Comparison of ENCODE assay signal across 10 cellular contexts in the genomic region with DNA sequence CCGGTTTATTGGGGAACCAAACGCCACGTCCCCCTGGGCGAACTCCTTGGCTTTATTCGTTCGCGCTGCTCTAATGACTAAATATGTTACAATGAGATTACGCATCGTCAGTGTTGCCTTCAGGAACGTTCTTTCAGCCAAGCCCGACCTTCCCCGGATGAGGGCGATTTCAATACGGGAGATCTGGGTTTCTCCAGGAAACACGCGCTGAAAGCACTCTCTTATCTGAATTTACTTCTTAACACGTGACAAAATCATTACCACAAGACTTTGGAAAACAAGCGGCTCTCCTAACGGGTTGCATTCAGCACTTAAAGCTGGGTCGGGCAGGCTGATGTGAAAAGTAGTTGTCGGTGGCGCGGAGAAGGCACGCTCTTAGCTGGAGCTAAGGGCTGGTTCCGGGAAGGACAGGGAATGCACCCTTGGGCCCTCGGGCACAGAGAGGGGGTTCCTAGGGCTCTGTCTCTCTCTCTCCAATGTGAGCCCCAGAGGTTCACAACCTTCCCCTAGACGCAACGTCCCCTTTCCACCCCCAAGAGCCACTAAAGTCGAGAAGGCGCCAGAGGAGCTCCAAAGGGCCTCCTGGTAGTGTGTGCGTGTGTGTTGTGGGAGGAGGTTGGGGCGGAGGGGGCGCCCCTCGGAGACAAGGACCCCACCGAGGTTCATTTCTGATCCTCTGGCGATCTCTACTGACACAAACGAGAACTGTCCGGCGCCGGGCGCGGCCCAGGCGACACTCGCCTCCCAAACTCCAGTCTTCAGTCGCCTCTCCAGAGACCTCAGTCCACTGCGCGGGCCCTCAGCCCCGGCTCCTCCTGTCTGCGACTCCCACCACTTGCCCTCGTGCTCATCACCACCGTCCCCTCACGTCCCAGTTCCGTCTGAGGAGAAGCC. TPM values are rescaled to one million over a fixed set of nuclear protein-coding genes. Genes with fewer than 3 reads are reported as not detected.
DNase-seq lines count a peak whose midpoint lies in the region; ATAC-seq and TF ChIP-seq lines count a peak whose summit lies in the region.
"Had no signal": no experiment of that assay in that cellular context is flagged by ENCODE, and none has a peak within 500 bp of the region (broad histone marks: within the 10 kb centered on the region; RNA-seq: fewer than 3 reads in every experiment).

No MANE protein-coding gene starts in this region.

- peaks cover 87% of the 10 kb centered on the region for H3K27me3 Mint-ChIP-seq in chondrocyte (ENCODE audit: low read depth)

- no peaks in the 10 kb centered on the region for H3K36me3 ChIP-seq in neural cell (ENCODE audit: insufficient read depth, low read length)

- no peak overlapping the region for H3K4me3 Mint-ChIP-seq in chondrocyte (ENCODE audit: unreplicated experiment)

- no peaks in the 10 kb centered on the region for H3F3A ChIP-seq in neural cell (ENCODE audit: insufficient read depth, low read length, poor library complexity, severe bottlenecking)

- peaks cover 5% of the 10 kb centered on the region for H3K9me3 ChIP-seq in neural cell (ENCODE audit: low read length)

- H3K9ac ChIP-seq in neural cell (ENCODE audit: low read length), result no peak overlapping the region

- TF ChIP-seq EP300 in neural cell (conservative IDR thresholded peaks at IDR 0.05; ENCODE audit: poor library complexity, severe bottlenecking), result no peak

- H3K27ac Mint-ChIP-seq in chondrocyte (ENCODE audit: unreplicated experiment), result no peak overlapping the region

- H3K36me3 Mint-ChIP-seq in chondrocyte (ENCODE audit: low read depth), result peaks cover 10% of the 10 kb centered on the region

- H3K4me1 Mint-ChIP-seq in chondrocyte (ENCODE audit: low read depth), result peaks cover 18% of the 10 kb centered on the region

- H3K79me2 ChIP-seq in neural cell (replicated peaks; ENCODE audit: insufficient read depth, low read length), result no peaks in the 10 kb centered on the region

- no peaks in the 10 kb centered on the region for H4K20me1 ChIP-seq in neural cell (ENCODE audit: insufficient read depth)

- H3K27me3 ChIP-seq in neural cell (ENCODE audit: insufficient read depth, low read depth, low read length), result peaks cover 99% of the 10 kb centered on the region

- DNase-seq in NCI-H1436 (lab: John Stamatoyannopoulos, UW) (peak; percentile 69), NCI-H1436 treated with DMSO at 0.1 percent for 48 hours (lab: John Stamatoyannopoulos, UW) (no peak), LNCaP clone FGC (ENCODE audit: low read depth) (no peak), chondrocyte (ENCODE audit: low spot score) (no peak)
- DNase-seq in stimulated activated CD4-positive, alpha-beta T cell treated with anti-CD3 and anti-CD28 coated beads, Interleukin-4, amount 100 ng/mL, for 24 hours, result no peak
- DNase-seq: erythroblast had no signal

- no peaks in the 10 kb centered on the region for H3K9me2 ChIP-seq in neural cell (ENCODE audit: insufficient read depth, low read length)

- H3K4me3 ChIP-seq in LNCaP clone FGC (ENCODE audit: low read depth, low read length), result no peak overlapping the region
- peak overlapping the region; percentile 62 for H3K4me3 ChIP-seq in neural cell (ENCODE audit: low read length)

- no peak for ATAC-seq in HG03520 (IDR thresholded peaks at IDR 0.05; ENCODE audit: unreplicated experiment)
- no peak for ATAC-seq in activated CD4-positive, CD25-positive, alpha-beta regulatory T cell treated with anti-CD3 and anti-CD28 coated beads, Interleukin-2, amount 50 U/mL, for 24 hours

- H2AFZ ChIP-seq in neural cell (ENCODE audit: low read depth, low read length), result no peak overlapping the region

- peak; percentile 15; the same call in 1 of the 2 replicates for TF ChIP-seq CTCF in LNCaP clone FGC (IDR thresholded peaks at IDR 0.05; ENCODE audit: control insufficient read depth, extremely low read depth, insufficient read depth)
- TF ChIP-seq CTCF in chondrocyte (IDR thresholded peaks at IDR 0.05), result peak; percentile 36
- no peak for TF ChIP-seq CTCF in neural cell (IDR thresholded peaks at IDR 0.05; ENCODE audit: poor library complexity, severe bottlenecking)

- TF ChIP-seq RAD21 in neural cell (conservative IDR thresholded peaks at IDR 0.05), result no peak

- H3K27ac ChIP-seq in neural cell (ENCODE audit: low read length), result no peak overlapping the region

- no peaks in the 10 kb centered on the region for H3K9me3 Mint-ChIP-seq in chondrocyte (ENCODE audit: low read depth)

- no peak overlapping the region for H3K4me2 ChIP-seq in neural cell (ENCODE audit: low read length)

TF ChIP-seq in neural cell, 6 proteins besides CTCF, POLR2A, EP300 and RAD21:
- TF ChIP-seq POLR2AphosphoS5 (IDR thresholded peaks at IDR 0.05) (no peak), SMC3 (conservative IDR thresholded peaks at IDR 0.05; ENCODE audit: poor library complexity) (no peak), EZH2 (IDR thresholded peaks at IDR 0.05; ENCODE audit: borderline replicate concordance, insufficient read depth, low read length, poor library complexity, severe bottlenecking) (no peak), MXI1 (conservative IDR thresholded peaks at IDR 0.05; ENCODE audit: poor library complexity, severe bottlenecking) (no peak), TAF1 (IDR thresholded peaks at IDR 0.05; ENCODE audit: low read depth) (no peak)
- TF ChIP-seq, protein P1, sequence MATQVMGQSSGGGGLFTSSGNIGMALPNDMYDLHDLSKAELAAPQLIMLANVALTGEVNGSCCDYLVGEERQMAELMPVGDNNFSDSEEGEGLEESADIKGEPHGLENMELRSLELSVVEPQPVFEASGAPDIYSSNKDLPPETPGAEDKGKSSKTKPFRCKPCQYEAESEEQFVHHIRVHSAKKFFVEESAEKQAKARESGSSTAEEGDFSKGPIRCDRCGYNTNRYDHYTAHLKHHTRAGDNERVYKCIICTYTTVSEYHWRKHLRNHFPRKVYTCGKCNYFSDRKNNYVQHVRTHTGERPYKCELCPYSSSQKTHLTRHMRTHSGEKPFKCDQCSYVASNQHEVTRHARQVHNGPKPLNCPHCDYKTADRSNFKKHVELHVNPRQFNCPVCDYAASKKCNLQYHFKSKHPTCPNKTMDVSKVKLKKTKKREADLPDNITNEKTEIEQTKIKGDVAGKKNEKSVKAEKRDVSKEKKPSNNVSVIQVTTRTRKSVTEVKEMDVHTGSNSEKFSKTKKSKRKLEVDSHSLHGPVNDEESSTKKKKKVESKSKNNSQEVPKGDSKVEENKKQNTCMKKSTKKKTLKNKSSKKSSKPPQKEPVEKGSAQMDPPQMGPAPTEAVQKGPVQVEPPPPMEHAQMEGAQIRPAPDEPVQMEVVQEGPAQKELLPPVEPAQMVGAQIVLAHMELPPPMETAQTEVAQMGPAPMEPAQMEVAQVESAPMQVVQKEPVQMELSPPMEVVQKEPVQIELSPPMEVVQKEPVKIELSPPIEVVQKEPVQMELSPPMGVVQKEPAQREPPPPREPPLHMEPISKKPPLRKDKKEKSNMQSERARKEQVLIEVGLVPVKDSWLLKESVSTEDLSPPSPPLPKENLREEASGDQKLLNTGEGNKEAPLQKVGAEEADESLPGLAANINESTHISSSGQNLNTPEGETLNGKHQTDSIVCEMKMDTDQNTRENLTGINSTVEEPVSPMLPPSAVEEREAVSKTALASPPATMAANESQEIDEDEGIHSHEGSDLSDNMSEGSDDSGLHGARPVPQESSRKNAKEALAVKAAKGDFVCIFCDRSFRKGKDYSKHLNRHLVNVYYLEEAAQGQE (IDR thresholded peaks at IDR 0.05; ENCODE audit: borderline replicate concordance), result no peak

RNA-seq across cellular contexts. Expression of a gene that starts 7.1 kb away (rescaled TPM):
- total RNA-seq in chondrocyte, result not detected in 3 replicates
- not detected in 2 replicates for polyA plus RNA-seq in neural cell
- polyA minus RNA-seq in neural cell, result not detected in 2 replicates
- total RNA-seq: activated CD8-positive, alpha-beta memory T cell treated with anti-CD3 and anti-CD28 coated beads for 36 hours had no signal
